Comparison of ENCODE assay signal across 23 cellular contexts in genomic region chr17:32954477-32954876, GRCh38. TPM values are rescaled to one million over a fixed set of nuclear protein-coding genes. Genes with fewer than 3 reads are reported as not detected.
DNase-seq lines count a peak whose midpoint lies in the region; ATAC-seq and TF ChIP-seq lines count a peak whose summit lies in the region.
"Had no signal": no experiment of that assay in that cellular context is flagged by ENCODE, and none has a peak within 500 bp of the region (broad histone marks: within the 10 kb centered on the region; RNA-seq: fewer than 3 reads in every experiment).

No MANE protein-coding gene starts in this region.

- H3K27me3 ChIP-seq in GM23338 (ENCODE audit: insufficient read depth) = no peaks in the 10 kb centered on the region
- no peaks in the 10 kb centered on the region for H3K27me3 ChIP-seq in hepatocyte
- no peaks in the 10 kb centered on the region for H3K27me3 ChIP-seq in transverse colon

- intact Hi-C loops in transverse colon (cut with DNase I; ENCODE audit: low total_unique reads) = no loop called here

- H3K27me3 Mint-ChIP-seq in GM23338 (ENCODE audit: insufficient read depth, low read depth, poor library complexity) = no peaks in the 10 kb centered on the region

- H3K36me3 ChIP-seq in GM23338 (ENCODE audit: insufficient read depth) (no peaks in the 10 kb centered on the region), hepatocyte (replicated peaks; ENCODE audit: insufficient read depth, low read depth) (no peaks in the 10 kb centered on the region), transverse colon (no peaks in the 10 kb centered on the region)

- ATAC-seq in GM23338 (no peak), GM18870 (IDR thresholded peaks at IDR 0.05; ENCODE audit: unreplicated experiment) (no peak)

- TF ChIP-seq POLR2A in transverse colon (IDR thresholded peaks at IDR 0.05) = peak; percentile 28

- H3K9me2 ChIP-seq in GM23338 (ENCODE audit: insufficient read depth) = no peaks in the 10 kb centered on the region
- no peaks in the 10 kb centered on the region for H3K9me2 ChIP-seq in hepatocyte (replicated peaks; ENCODE audit: insufficient read depth)

- WGBS in hepatocyte (ENCODE audit: low lambda C conversion rate, missing lambda C conversion rate) = 61% methylated on average over 8 of the region's 8 CpGs
- whole genome bisulfite sequencing in transverse colon (ENCODE audit: low coverage in 1 of 2), 2 donors = 50 to 90% methylated on average over 4 to 8 of the region's 8 CpGs

- H3K4me3 Mint-ChIP-seq in GM23338 = no peak overlapping the region
- H3K4me3 Mint-ChIP-seq: IgD-negative memory B cell had no signal

- no peaks in the 10 kb centered on the region for H3K9me3 ChIP-seq in hepatocyte (ENCODE audit: low read depth)
- H3K9me3 ChIP-seq in transverse colon = no peaks in the 10 kb centered on the region

- H3K9me3 Mint-ChIP-seq in GM23338 = no peaks in the 10 kb centered on the region
- H3K9me3 Mint-ChIP-seq: IgD-negative memory B cell had no signal

- H3K27ac ChIP-seq in GM23338 (ENCODE audit: low read depth) (no peak overlapping the region), hepatocyte (peak overlapping the region; percentile 78), transverse colon (peak overlapping the region; percentile 71 to 81 (median 78))

- no peak overlapping the region for H3K4me3 ChIP-seq in GM23338
- no peak overlapping the region for H3K4me3 ChIP-seq in hepatocyte
- H3K4me3 ChIP-seq in transverse colon = no peak overlapping the region

- H3K79me2 ChIP-seq in GM23338 (replicated peaks; ENCODE audit: insufficient read depth) = no peaks in the 10 kb centered on the region
- no peaks in the 10 kb centered on the region for H3K79me2 ChIP-seq in hepatocyte

- 0 out of 2 replicates have a peak overlapping the region, but pooled peaks have one; percentile 32 for H2AFZ ChIP-seq in GM23338
- H2AFZ ChIP-seq in hepatocyte = no peak overlapping the region

- no peak for DNase-seq in GM23338 (ENCODE audit: low spot score)
- DNase-seq in hepatocyte (ENCODE audit: low spot score) = peak; percentile 85
- peak; percentile 82 for DNase-seq in mucosa of gallbladder (ENCODE audit: low spot score)
- DNase-seq in transverse colon = peak; percentile 88
- no peak for DNase-seq in DMS114 treated with DMSO at 0.1 percent for 48 hours (lab: John Stamatoyannopoulos, UW; ENCODE audit: unreplicated experiment)
- no peak for DNase-seq in activated CD4-positive, alpha-beta T cell treated with anti-CD3 and anti-CD28 coated beads, Interleukin-2, amount 50 U/mL, for 1 hour
- DNase-seq in NCI-H1417 treated with DMSO at 0.1 percent for 48 hours (lab: John Stamatoyannopoulos, UW) = no peak
- DNase-seq: ACHN; AML-193; COR-L47; DMS53; Kasumi-1; NCI-H1105; NCI-H1694 treated with DMSO at 0.1 percent for 48 hours; NCI-H345; NCI-H69; NK-92 treated with Interleukin-12 subunit alpha and Interleukin-12 subunit beta, amount 100 ng/mL, for 24 hours; SHP77 treated with DMSO at 0.1 percent for 48 hours had no signal

- H3F3A ChIP-seq in GM23338 (replicated peaks; ENCODE audit: low read depth) = no peaks in the 10 kb centered on the region

- H3K27ac Mint-ChIP-seq in GM23338 = no peak overlapping the region
- H3K27ac Mint-ChIP-seq: IgD-negative memory B cell had no signal

- no peak for TF ChIP-seq EP300 in transverse colon (IDR thresholded peaks at IDR 0.05; ENCODE audit: low read depth)

- in situ Hi-C loops in transverse colon (cut with MboI; ENCODE audit: low pct_ligation_motif_present in 1 of 4, low pct_unique_long_range_greater_than_20kb in 1 of 4, low sequenced_read_pairs in 3 of 4) = no loop called here

- no peaks in the 10 kb centered on the region for H3K4me1 Mint-ChIP-seq in GM23338

- no peaks in the 10 kb centered on the region for H4K20me1 ChIP-seq in GM23338 (replicated peaks; ENCODE audit: insufficient read depth)
- H4K20me1 ChIP-seq in hepatocyte (ENCODE audit: insufficient read depth, poor library complexity, severe bottlenecking) = no peaks in the 10 kb centered on the region

- no peak overlapping the region for H3K4me2 ChIP-seq in GM23338
- H3K4me2 ChIP-seq in hepatocyte = peak overlapping the region; percentile 66

- TF ChIP-seq CTCF in GM23338 (conservative IDR thresholded peaks at IDR 0.05; ENCODE audit: low read depth in 2 of 2) = no peak
- TF ChIP-seq CTCF in hepatocyte (IDR thresholded peaks at IDR 0.05; ENCODE audit: poor library complexity) = no peak
- no peak for TF ChIP-seq CTCF in transverse colon (IDR thresholded peaks at IDR 0.05)

- no peaks in the 10 kb centered on the region for H3K36me3 Mint-ChIP-seq in GM23338 (ENCODE audit: low read depth)
- H3K36me3 Mint-ChIP-seq: IgD-negative memory B cell had no signal

- no peaks in the 10 kb centered on the region for H3K4me1 ChIP-seq in GM23338 (ENCODE audit: insufficient read depth)
- H3K4me1 ChIP-seq in hepatocyte (ENCODE audit: insufficient read depth) = peaks cover 30% of the 10 kb centered on the region
- H3K4me1 ChIP-seq in transverse colon = peaks cover 0 to 46% (median 26%) of the 10 kb centered on the region in 4 donors

TF ChIP-seq in GM23338, 12 proteins besides CTCF, POLR2A, EP300 and RAD21 (continues in another document):
- no peak for TF ChIP-seq ZNF331 (CRISPR knock-in tag; IDR thresholded peaks at IDR 0.05; ENCODE audit: low read depth)
- no peak for TF ChIP-seq POLR2AphosphoS5 (IDR thresholded peaks at IDR 0.05; ENCODE audit: low read depth)
- TF ChIP-seq JUNB (IDR thresholded peaks at IDR 0.05; ENCODE audit: unreplicated experiment) = no peak
- TF ChIP-seq EZH2 (IDR thresholded peaks at IDR 0.05; ENCODE audit: low read depth, unreplicated experiment) = no peak
- no peak for TF ChIP-seq ZNF462 (CRISPR knock-in tag; IDR thresholded peaks at IDR 0.05)
- TF ChIP-seq EZH2phosphoT487 (IDR thresholded peaks at IDR 0.05; ENCODE audit: unreplicated experiment) = no peak
- no peak for TF ChIP-seq CREB1 (CRISPR knock-in tag; IDR thresholded peaks at IDR 0.05; ENCODE audit: low read depth)

RNA-seq across cellular contexts. Expression of gene TMEM98, which starts 26.5 kb away (rescaled TPM):
- total RNA-seq in GM23338 (2014; rRNA removed; shearing (Covaris generic)) = 85.4 and 94.8 TPM in 2 replicates
- polyA plus RNA-seq in GM23338 (2016; fragmentation: Nextera tagmentation; extraction: Ambion mirVana) = 54.5 and 60.4 TPM in 2 replicates
- total RNA-seq in hepatocyte = 280 and 320 TPM in 2 replicates
- polyA plus RNA-seq in hepatocyte = 406 and 430 TPM in 2 replicates
- total RNA-seq in mucosa of gallbladder = 153 TPM
- 100 to 1,000 TPM in 3 of 4 donors, 10 to 100 TPM in 1; 70.7 to 219 (median 175) TPM for total RNA-seq in transverse colon
- total RNA-seq: OCI-LY7 had no signal
- polyA plus RNA-seq: IgD-negative memory B cell had no signal

RNA-seq across cellular contexts. Expression of gene SPACA3, which starts 37.2 kb away (rescaled TPM):
- total RNA-seq in GM23338 (2014; rRNA removed; shearing (Covaris generic)) = not detected in 2 replicates
- polyA plus RNA-seq in GM23338 (2016; fragmentation: Nextera tagmentation; extraction: Ambion mirVana) = not detected in 2 replicates
- not detected in 2 replicates for total RNA-seq in hepatocyte
- polyA plus RNA-seq in hepatocyte = not detected in 2 replicates
- total RNA-seq in mucosa of gallbladder = not detected
- not detected for total RNA-seq in transverse colon
- total RNA-seq: HT1080, OCI-LY7, RPMI7951 had no signal

Comparison
In these comparisons a context has a peak if more than half of its experiments do, and no peak if none do; other contexts are left out.
1. DNase-seq: peak in hepatocyte (single experiment), mucosa of gallbladder (single experiment) and transverse colon (single experiment); none in GM23338 (single experiment), DMS114 treated with DMSO at 0.1 percent for 48 hours (single experiment), activated CD4-positive, alpha-beta T cell treated with anti-CD3 and anti-CD28 coated beads, Interleukin-2, amount 50 U/mL, for 1 hour (single experiment) and NCI-H1417 treated with DMSO at 0.1 percent for 48 hours (single experiment).